In the genomic region with DNA sequence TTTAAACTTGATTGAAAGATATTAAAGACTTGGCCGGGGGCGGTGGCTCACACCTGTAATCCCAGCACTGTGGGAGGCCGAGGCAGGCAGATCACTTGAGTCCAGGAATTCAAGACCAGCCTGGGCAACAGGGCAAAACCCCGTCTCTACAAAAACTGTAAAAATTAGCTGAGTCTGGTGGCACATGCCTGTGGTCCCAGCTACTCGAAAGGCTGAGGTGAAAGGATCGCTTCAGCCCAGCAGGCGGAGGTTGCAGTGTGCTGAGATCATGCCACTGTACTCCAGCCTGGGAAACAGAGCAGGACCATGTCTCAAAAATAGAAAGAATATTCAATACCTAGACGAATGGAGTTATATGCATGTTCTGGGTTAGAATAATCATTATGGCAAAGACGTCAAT, we compare ENCODE assay signal across 1 cellular context. TPM values are rescaled to one million over a fixed set of nuclear protein-coding genes. Genes with fewer than 3 reads are reported as not detected.
"Had no signal": no experiment of that assay in that cellular context is flagged by ENCODE, and none has a peak within 500 bp of the region (broad histone marks: within the 10 kb centered on the region; RNA-seq: fewer than 3 reads in every experiment).

No MANE protein-coding gene starts in this region.

RNA-seq across cellular contexts. Expression of a gene that starts 42.5 kb away (rescaled TPM):
- total RNA-seq: MCF 10A had no signal
